8 cellular contexts compared by ENCODE assay signal in the genomic region with DNA sequence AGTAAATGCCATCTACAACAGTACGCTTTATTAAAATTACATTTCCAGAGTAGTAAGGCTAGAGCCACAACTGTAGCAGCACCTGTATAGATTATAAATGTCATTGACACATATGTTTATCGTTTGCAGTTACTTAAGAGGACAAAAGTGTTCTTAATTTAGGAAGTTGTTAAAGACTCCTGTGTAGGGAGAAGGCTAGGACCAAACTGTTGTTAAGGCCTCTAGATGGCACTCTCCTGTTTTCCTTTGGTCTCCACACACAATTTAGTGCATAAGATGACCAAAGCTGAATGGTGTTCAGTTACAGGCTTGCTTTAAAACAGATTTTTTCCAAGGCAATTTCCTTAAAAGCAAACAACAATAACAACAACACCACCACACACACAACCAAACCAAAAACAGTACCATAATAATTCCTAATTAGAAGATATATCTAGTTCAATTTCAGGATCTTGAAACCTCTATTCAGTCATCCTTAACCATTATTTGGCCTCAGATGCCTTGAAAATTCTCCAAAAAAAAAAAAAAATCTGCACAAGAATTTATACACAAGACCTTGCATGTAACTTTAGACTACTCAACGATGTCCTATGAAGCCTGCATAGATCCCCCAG. TPM values are rescaled to one million over a fixed set of nuclear protein-coding genes. Genes with fewer than 3 reads are reported as not detected.
A peak's percentile ranks its signal among the peaks of the same experiment; 100 is the strongest.
DNase-seq lines count a peak whose midpoint lies in the region; ATAC-seq and TF ChIP-seq lines count a peak whose summit lies in the region.

No MANE protein-coding gene starts in this region.

- no peaks in the 10 kb centered on the region for H3K9me3 Mint-ChIP-seq in activated CD4-positive, alpha-beta memory T cell treated with anti-CD3 and anti-CD28 coated beads, Interleukin-2, amount 10 ng/mL, durations not matched to agents 7 days and 5 days
- no peaks in the 10 kb centered on the region for H3K9me3 Mint-ChIP-seq in activated CD4-positive, alpha-beta memory T cell treated with anti-CD3 and anti-CD28 coated beads for 36 hours
- no peaks in the 10 kb centered on the region for H3K9me3 Mint-ChIP-seq in chondrocyte (ENCODE audit: low read depth)

- H3K4me3 Mint-ChIP-seq in activated CD4-positive, alpha-beta memory T cell treated with anti-CD3 and anti-CD28 coated beads, Interleukin-2, amount 10 ng/mL, durations not matched to agents 7 days and 5 days = no peak overlapping the region
- H3K4me3 Mint-ChIP-seq in activated CD4-positive, alpha-beta memory T cell treated with anti-CD3 and anti-CD28 coated beads for 36 hours = no peak overlapping the region
- no peak overlapping the region for H3K4me3 Mint-ChIP-seq in chondrocyte (ENCODE audit: unreplicated experiment)

- H3K79me2 ChIP-seq in OCI-LY7 (ENCODE audit: insufficient read depth, low read depth, low read length) = no peaks in the 10 kb centered on the region

- in situ Hi-C loops in KBM-7 (cut with MboI; ENCODE audit: low pct_unique_long_range_greater_than_20kb, low sequenced_read_pairs) = loop anchor here (25.0 kb wide), 1 partner anchor 207 kb away; a partner anchor contains a TSS

- peaks cover 17% of the 10 kb centered on the region for H3K4me1 Mint-ChIP-seq in activated CD4-positive, alpha-beta memory T cell treated with anti-CD3 and anti-CD28 coated beads, Interleukin-2, amount 10 ng/mL, durations not matched to agents 7 days and 5 days
- H3K4me1 Mint-ChIP-seq in activated CD4-positive, alpha-beta memory T cell treated with anti-CD3 and anti-CD28 coated beads for 36 hours (ENCODE audit: low read depth) = peaks cover 28% of the 10 kb centered on the region
- H3K4me1 Mint-ChIP-seq in chondrocyte (ENCODE audit: low read depth) = peaks cover 4% of the 10 kb centered on the region

- H3K36me3 Mint-ChIP-seq in activated CD4-positive, alpha-beta memory T cell treated with anti-CD3 and anti-CD28 coated beads, Interleukin-2, amount 10 ng/mL, durations not matched to agents 7 days and 5 days (ENCODE audit: low read depth) = peaks cover 14% of the 10 kb centered on the region
- peaks cover 9% of the 10 kb centered on the region for H3K36me3 Mint-ChIP-seq in activated CD4-positive, alpha-beta memory T cell treated with anti-CD3 and anti-CD28 coated beads for 36 hours
- H3K36me3 Mint-ChIP-seq in chondrocyte (ENCODE audit: low read depth) = peaks cover 5% of the 10 kb centered on the region

- no peak overlapping the region for H3K4me2 ChIP-seq in OCI-LY7 (ENCODE audit: low read length)

- H3K4me1 ChIP-seq in OCI-LY7 (ENCODE audit: insufficient read depth, low read length, poor library complexity, severe bottlenecking) (peaks cover 7% of the 10 kb centered on the region), thyroid gland (peaks cover 0 to 5% of the 10 kb centered on the region in 2 donors)

- TF ChIP-seq POLR2A in thyroid gland (IDR thresholded peaks at IDR 0.05) = no peak

- peak; percentile 93 for ATAC-seq in left lobe of liver

- H3K27ac Mint-ChIP-seq in activated CD4-positive, alpha-beta memory T cell treated with anti-CD3 and anti-CD28 coated beads, Interleukin-2, amount 10 ng/mL, durations not matched to agents 7 days and 5 days = peak overlapping the region; percentile 6
- no peak overlapping the region for H3K27ac Mint-ChIP-seq in activated CD4-positive, alpha-beta memory T cell treated with anti-CD3 and anti-CD28 coated beads for 36 hours
- H3K27ac Mint-ChIP-seq in chondrocyte (ENCODE audit: unreplicated experiment) = no peak overlapping the region

- no peaks in the 10 kb centered on the region for H3K27me3 Mint-ChIP-seq in activated CD4-positive, alpha-beta memory T cell treated with anti-CD3 and anti-CD28 coated beads, Interleukin-2, amount 10 ng/mL, durations not matched to agents 7 days and 5 days
- H3K27me3 Mint-ChIP-seq in activated CD4-positive, alpha-beta memory T cell treated with anti-CD3 and anti-CD28 coated beads for 36 hours = no peaks in the 10 kb centered on the region
- H3K27me3 Mint-ChIP-seq in chondrocyte (ENCODE audit: low read depth) = no peaks in the 10 kb centered on the region

- H3K9me3 ChIP-seq in OCI-LY7 (ENCODE audit: low read length) (no peaks in the 10 kb centered on the region), thyroid gland (no peaks in the 10 kb centered on the region)

- H3K36me3 ChIP-seq in OCI-LY7 (ENCODE audit: insufficient read depth, low read length) = peaks cover 15% of the 10 kb centered on the region
- peaks cover 0 to 5% of the 10 kb centered on the region in 2 donors for H3K36me3 ChIP-seq in thyroid gland

- intact Hi-C loops in activated CD4-positive, alpha-beta memory T cell treated with anti-CD3 and anti-CD28 coated beads for 36 hours (cut with micrococcal nuclease) = loop anchor here (1.0 kb wide), 2 partner anchors 226 to 346 kb away; no protein-coding TSS in a partner anchor
- intact Hi-C loops in OCI-LY7 (cut with micrococcal nuclease; ENCODE audit: unreplicated experiment) = loop anchor here (1.0 to 5.0 kb wide), 3 partner anchors 47 to 226 kb away; no protein-coding TSS in a partner anchor
- intact Hi-C loops in thyroid gland (cut with DNase I) = loop anchor here (2.0 to 5.0 kb wide), 2 partner anchors 229 to 347 kb away; no protein-coding TSS in a partner anchor

- POLR2A ChIA-PET in activated CD4-positive, alpha-beta memory T cell treated with anti-CD3 and anti-CD28 coated beads, Interleukin-2, amount 10 ng/mL, durations not matched to agents 7 days and 5 days (lab: Charles Lee) = interaction anchor here (0.9 kb wide), 1 partner anchor 50 kb away, joined by 3 read pairs; no protein-coding TSS in a partner anchor
- POLR2A ChIA-PET in activated CD4-positive, alpha-beta memory T cell treated with anti-CD3 and anti-CD28 coated beads for 36 hours (lab: Charles Lee) = no interaction called here
- POLR2A ChIA-PET in OCI-LY7 (lab: Charles Lee) = interaction anchor here (1.0 to 1.5 kb wide), 2 partner anchors 9 to 46 kb away, joined by 3 to 4 read pairs; no protein-coding TSS in a partner anchor

- no TSS peak for BruUV-seq in OCI-LY7 (replicated peaks; lab: Mats Ljungman, UMichigan)

- H3K27me3 ChIP-seq in thyroid gland = no peaks in the 10 kb centered on the region

- no peaks in the 10 kb centered on the region for H3K9me2 ChIP-seq in OCI-LY7 (ENCODE audit: insufficient read depth, low read length)

- CTCF ChIA-PET in activated CD4-positive, alpha-beta memory T cell treated with anti-CD3 and anti-CD28 coated beads, Interleukin-2, amount 10 ng/mL, durations not matched to agents 7 days and 5 days (lab: Charles Lee) = interaction anchor here (0.7 to 7.1 kb wide), 22 partner anchors 9 to 301 kb away, joined by 3 to 76 read pairs (median 4); a partner anchor contains a TSS
- CTCF ChIA-PET in activated CD4-positive, alpha-beta memory T cell treated with anti-CD3 and anti-CD28 coated beads for 36 hours (lab: Charles Lee) = interaction anchor here (0.6 to 6.0 kb wide), 29 partner anchors 9 to 347 kb away, joined by 3 to 81 read pairs (median 4); a partner anchor contains a TSS
- CTCF ChIA-PET in OCI-LY7 (lab: Charles Lee; ENCODE audit: unreplicated experiment) = interaction anchor here (1.0 to 1.7 kb wide), 2 partner anchors 46 to 226 kb away, joined by 3 to 6 read pairs; no protein-coding TSS in a partner anchor

- WGBS in thyroid gland, 2 donors = 40 to 41% methylated on average over 3 of the region's 3 CpGs

- H4K20me1 ChIP-seq in OCI-LY7 (ENCODE audit: insufficient read depth, low read length) = no peaks in the 10 kb centered on the region

- DNase-seq in activated CD4-positive, alpha-beta memory T cell treated with anti-CD3 and anti-CD28 coated beads, Interleukin-2, amount 10 ng/mL, durations not matched to agents 7 days and 5 days = no peak
- no peak for DNase-seq in activated CD4-positive, alpha-beta memory T cell treated with anti-CD3 and anti-CD28 coated beads for 36 hours
- DNase-seq in KBM-7 (peak; percentile 77), OCI-LY7 (ENCODE audit: low spot score) (peak; percentile 81), chondrocyte (ENCODE audit: low spot score) (no peak), left lobe of liver (ENCODE audit: low spot score) (no peak), thyroid gland (peak in 1 of 2 donors; percentile 12)
- no peak for DNase-seq in NK-92 treated with Interleukin-12 subunit alpha and Interleukin-12 subunit beta, amount 100 ng/mL, for 24 hours (lab: John Stamatoyannopoulos, UW)

- H2AFZ ChIP-seq in OCI-LY7 (ENCODE audit: low read length) = no peak overlapping the region

- H3K27ac ChIP-seq in OCI-LY7 (ENCODE audit: low read depth, low read length, poor library complexity, severe bottlenecking) = no peak overlapping the region
- H3K27ac ChIP-seq in thyroid gland = peak overlapping the region in 2 of 3 donors; percentile 24 to 33

- H3K4me3 ChIP-seq in OCI-LY7 (ENCODE audit: low read depth, low read length, poor library complexity, severe bottlenecking) = no peak overlapping the region
- H3K4me3 ChIP-seq in thyroid gland (replicated peaks in 1 of 3) = no peak overlapping the region

- TF ChIP-seq CTCF in OCI-LY7 (conservative IDR thresholded peaks at IDR 0.05; ENCODE audit: low read length) (peak; percentile 96), chondrocyte (IDR thresholded peaks at IDR 0.05) (peak; percentile 93), thyroid gland (IDR thresholded peaks at IDR 0.05) (peak; percentile 50 to 84 (median 66))

RNA-seq across cellular contexts. Expression of a gene that starts 42.5 kb away (rescaled TPM):
- not detected for total RNA-seq in activated CD4-positive, alpha-beta memory T cell treated with anti-CD3 and anti-CD28 coated beads, Interleukin-2, amount 10 ng/mL, durations not matched to agents 7 days and 5 days
- total RNA-seq in activated CD4-positive, alpha-beta memory T cell treated with anti-CD3 and anti-CD28 coated beads for 36 hours = under 1 TPM in 1 of 2 experiments, not detected in 1; 0.24 TPM
- 0.22 TPM in 1 of 2 replicates, not detected in the other for total RNA-seq in OCI-LY7 (2014; rRNA removed; shearing (Covaris generic))
- 0.41 TPM in 1 of 2 replicates, not detected in the other for total RNA-seq in OCI-LY7 (2022)
- total RNA-seq in chondrocyte = not detected in 3 replicates
- total RNA-seq in left lobe of liver = 9,787 TPM
- total RNA-seq in thyroid gland = 10 to 100 TPM in 1 of 4 donors, 1 to 10 TPM in 3; 2.2 to 23.2 (median 8.3) TPM

RNA-seq across cellular contexts. Expression of a gene that starts 50.2 kb away (rescaled TPM):
- not detected for total RNA-seq in activated CD4-positive, alpha-beta memory T cell treated with anti-CD3 and anti-CD28 coated beads, Interleukin-2, amount 10 ng/mL, durations not matched to agents 7 days and 5 days
- not detected for total RNA-seq in activated CD4-positive, alpha-beta memory T cell treated with anti-CD3 and anti-CD28 coated beads for 36 hours
- total RNA-seq in OCI-LY7 (2014; rRNA removed; shearing (Covaris generic)) = not detected in 2 replicates
- not detected in 2 replicates for total RNA-seq in OCI-LY7 (2022)
- total RNA-seq in chondrocyte = not detected in 3 replicates
- 11,492 TPM for total RNA-seq in left lobe of liver
- total RNA-seq in thyroid gland = not detected

RNA-seq across cellular contexts. Expression of a gene that starts 56.8 kb away (rescaled TPM):
- not detected for total RNA-seq in activated CD4-positive, alpha-beta memory T cell treated with anti-CD3 and anti-CD28 coated beads, Interleukin-2, amount 10 ng/mL, durations not matched to agents 7 days and 5 days
- total RNA-seq in activated CD4-positive, alpha-beta memory T cell treated with anti-CD3 and anti-CD28 coated beads for 36 hours = not detected
- not detected in 2 replicates for total RNA-seq in OCI-LY7 (2014; rRNA removed; shearing (Covaris generic))
- not detected in 2 replicates for total RNA-seq in OCI-LY7 (2022)
- not detected in 3 replicates for total RNA-seq in chondrocyte
- total RNA-seq in left lobe of liver = 102 TPM
- total RNA-seq in thyroid gland = not detected

Comparison
In these comparisons a context has a peak if more than half of its experiments do, and no peak if none do; other contexts are left out.
1. DNase-seq: peak in KBM-7 (single experiment) and OCI-LY7 (single experiment); none in activated CD4-positive, alpha-beta memory T cell treated with anti-CD3 and anti-CD28 coated beads, Interleukin-2, amount 10 ng/mL, durations not matched to agents 7 days and 5 days (single experiment), activated CD4-positive, alpha-beta memory T cell treated with anti-CD3 and anti-CD28 coated beads for 36 hours (single experiment), chondrocyte (single experiment), left lobe of liver (single experiment) and NK-92 treated with Interleukin-12 subunit alpha and Interleukin-12 subunit beta, amount 100 ng/mL, for 24 hours (single experiment).
2. RNA of a gene that starts 42.5 kb away (total RNA-seq): 9,787 TPM in left lobe of liver (single experiment); 2.2 to 23.2 TPM in thyroid gland, 0.24 TPM in activated CD4-positive, alpha-beta memory T cell treated with anti-CD3 and anti-CD28 coated beads for 36 hours, 0.22 to 0.41 TPM in OCI-LY7, not detected in activated CD4-positive, alpha-beta memory T cell treated with anti-CD3 and anti-CD28 coated beads, Interleukin-2, amount 10 ng/mL, durations not matched to agents 7 days and 5 days and not detected in chondrocyte; every median in the first group is over 100 times any median in the second.
3. RNA of a gene that starts 50.2 kb away (total RNA-seq): 11,492 TPM in left lobe of liver (single experiment); not detected in activated CD4-positive, alpha-beta memory T cell treated with anti-CD3 and anti-CD28 coated beads, Interleukin-2, amount 10 ng/mL, durations not matched to agents 7 days and 5 days, not detected in activated CD4-positive, alpha-beta memory T cell treated with anti-CD3 and anti-CD28 coated beads for 36 hours, not detected in OCI-LY7, not detected in chondrocyte and not detected in thyroid gland; every median in the first group is over 1,000 times any median in the second.
4. RNA of a gene that starts 56.8 kb away (total RNA-seq): 102 TPM in left lobe of liver (single experiment); not detected in activated CD4-positive, alpha-beta memory T cell treated with anti-CD3 and anti-CD28 coated beads, Interleukin-2, amount 10 ng/mL, durations not matched to agents 7 days and 5 days, not detected in activated CD4-positive, alpha-beta memory T cell treated with anti-CD3 and anti-CD28 coated beads for 36 hours, not detected in OCI-LY7, not detected in chondrocyte and not detected in thyroid gland; every median in the first group is over 10 times any median in the second.
5. Peak in every context shown above with its lines, with median percentiles within 50 percentile points of each other: CTCF ChIP-seq.